8 cellular contexts compared by ENCODE assay signal in the genomic region with DNA sequence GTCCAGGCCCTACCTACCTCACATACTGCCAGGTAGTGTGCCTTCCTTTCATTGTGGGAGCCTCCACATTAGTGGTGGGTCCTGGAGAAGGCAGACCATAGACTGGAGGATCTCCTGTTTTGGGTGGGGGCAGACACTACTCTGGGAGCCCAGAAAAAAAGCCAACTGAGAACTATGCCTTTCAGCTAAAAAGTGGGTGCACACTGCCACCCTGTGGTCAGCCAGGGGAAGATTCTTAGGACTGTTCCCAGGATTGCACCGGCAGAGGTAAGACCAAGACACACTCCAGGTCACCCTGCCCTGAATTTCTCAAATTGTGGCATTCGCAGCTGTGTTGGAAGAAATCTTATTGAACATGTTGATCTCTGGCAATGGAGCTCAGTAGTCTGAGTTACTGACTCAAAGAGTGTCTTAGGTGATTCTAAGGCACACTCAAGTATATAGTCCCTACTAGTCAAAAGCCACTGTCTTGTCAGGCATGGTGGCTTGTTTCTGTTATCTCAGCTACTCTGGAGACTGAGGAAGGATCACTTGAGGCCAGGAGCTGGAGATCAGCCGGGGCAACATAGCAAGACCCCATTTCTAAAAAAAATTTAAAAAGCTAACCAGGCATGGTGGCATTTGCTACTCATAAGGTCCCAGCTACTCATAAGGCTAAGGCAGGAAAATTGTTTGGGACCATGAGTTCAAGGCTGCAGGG. TPM values are rescaled to one million over a fixed set of nuclear protein-coding genes. Genes with fewer than 3 reads are reported as not detected.
DNase-seq lines count a peak whose midpoint lies in the region; TF ChIP-seq lines count a peak whose summit lies in the region.

No MANE protein-coding gene starts in this region.

- no peak overlapping the region for H2AFZ ChIP-seq in trophoblast cell (ENCODE audit: insufficient read depth, low read length, poor library complexity)

- H4K91ac ChIP-seq in trophoblast cell (ENCODE audit: low read depth, low read length): no peak overlapping the region

- H2BK120ac ChIP-seq in trophoblast cell (ENCODE audit: insufficient read depth, low read length, poor library complexity): no peak overlapping the region

- no peak overlapping the region for H2BK5ac ChIP-seq in trophoblast cell (ENCODE audit: low read depth, low read length, poor library complexity)

- H3K18ac ChIP-seq in trophoblast cell (ENCODE audit: low read length): no peak overlapping the region

- H3K79me2 ChIP-seq in trophoblast cell (ENCODE audit: control insufficient read depth, insufficient read depth, low read length, poor library complexity): peaks cover 4% of the 10 kb centered on the region

- no peak overlapping the region for H3K9ac ChIP-seq in trophoblast cell (ENCODE audit: low read length)

- no peak overlapping the region for H3K27ac ChIP-seq in trophoblast cell (ENCODE audit: low read depth, low read length)

- peaks cover 21% of the 10 kb centered on the region for H3K27me3 ChIP-seq in trophoblast cell (ENCODE audit: insufficient read depth, low read length)

- H3K4me1 ChIP-seq in trophoblast cell (ENCODE audit: control insufficient read depth in 1 of 2, insufficient read depth in 2 of 2, low read length in 2 of 2): peaks cover 7 to 15% of the 10 kb centered on the region in 2 experiments

- TF ChIP-seq POLR2A in Raji (IDR thresholded peaks at IDR 0.05; ENCODE audit: insufficient read depth, low read depth, low read length): peak; percentile 50

- no peak overlapping the region for H2AK5ac ChIP-seq in trophoblast cell (ENCODE audit: low read length)

- DNase-seq in NCI-H1417 (lab: John Stamatoyannopoulos, UW) (peak; percentile 37 to 63 (median 38)), NCI-H1417 treated with DMSO at 0.1 percent for 48 hours (lab: John Stamatoyannopoulos, UW) (no peak), Kasumi-1 (lab: John Stamatoyannopoulos, UW) (peak; percentile 71 to 82), globus pallidus (ENCODE audit: low spot score) (peak; percentile 67), trophoblast cell (peak; percentile 31 to 70), amniotic stem cell (lab: John Stamatoyannopoulos, UW) (no peak)
- DNase-seq in activated naive CD4-positive, alpha-beta T cell (lab: John Stamatoyannopoulos, UW): peak in 3 of 4 experiments; percentile 45 to 69 (median 50)

- H3K4ac ChIP-seq in trophoblast cell (ENCODE audit: low read depth, low read length): no peak overlapping the region

- H3K14ac ChIP-seq in trophoblast cell (ENCODE audit: low read length): no peak overlapping the region

- no peak overlapping the region for H4K12ac ChIP-seq in trophoblast cell (ENCODE audit: low read depth, low read length)

- H3K9me3 ChIP-seq in trophoblast cell (ENCODE audit: insufficient read depth, low read depth, low read length): peaks cover 2% of the 10 kb centered on the region

- no CpG with 5 or more reads among the region's 3 CpGs for WGBS in trophoblast cell (ENCODE audit: extremely low coverage, insufficient coverage, insufficient read length)

- no peak overlapping the region for H2BK12ac ChIP-seq in trophoblast cell (ENCODE audit: low read length)

- H4K8ac ChIP-seq in trophoblast cell (ENCODE audit: low read depth, low read length): no peak overlapping the region

- H3K23ac ChIP-seq in trophoblast cell (ENCODE audit: low read length): no peak overlapping the region

- peaks cover 9% of the 10 kb centered on the region for H3K79me1 ChIP-seq in trophoblast cell (ENCODE audit: low read length)

- H3K36me3 ChIP-seq in trophoblast cell (ENCODE audit: control insufficient read depth in 1 of 2, insufficient read depth in 2 of 2, low read length in 2 of 2): peaks cover 3 to 6% of the 10 kb centered on the region in 2 experiments

- no peak overlapping the region for H3K4me2 ChIP-seq in trophoblast cell (ENCODE audit: low read length)

- H3K4me3 ChIP-seq in trophoblast cell (ENCODE audit: low read depth, low read length): no peak overlapping the region

RNA-seq across cellular contexts. Expression of a gene that starts 3.6 kb away (rescaled TPM):
- polyA plus RNA-seq in trophoblast cell (2013): 31.0 and 33.6 TPM in 2 replicates

RNA-seq across cellular contexts. Expression of a gene that starts 5.1 kb away (rescaled TPM):
- polyA plus RNA-seq in trophoblast cell (2013): 0.04 TPM in 1 of 2 replicates, not detected in the other

RNA-seq across cellular contexts. Expression of a gene that starts 12.5 kb away (rescaled TPM):
- polyA plus RNA-seq in trophoblast cell (2013): 27.5 and 27.6 TPM in 2 replicates

RNA-seq across cellular contexts. Expression of a gene that starts 13.7 kb away (rescaled TPM):
- 43.3 and 44.9 TPM in 2 replicates for polyA plus RNA-seq in trophoblast cell (2013)

RNA-seq across cellular contexts. Expression of a gene that starts 18.0 kb away (rescaled TPM):
- polyA plus RNA-seq in trophoblast cell (2013): 6.6 and 7.0 TPM in 2 replicates

Comparison
In these comparisons a context has a peak if more than half of its experiments do, and no peak if none do; other contexts are left out.
1. DNase-seq: peak in NCI-H1417 (3 of 3), Kasumi-1 (2 of 2), activated naive CD4-positive, alpha-beta T cell (3 of 4), globus pallidus (single experiment) and trophoblast cell (2 of 2); none in NCI-H1417 treated with DMSO at 0.1 percent for 48 hours (single experiment) and amniotic stem cell (single experiment).